ENCODE assay signal across 14 cellular contexts in genomic region chr12:19507823-19508222, GRCh38.
DNase-seq lines count a peak whose midpoint lies in the region; ATAC-seq and TF ChIP-seq lines count a peak whose summit lies in the region.
"Had no signal": no experiment of that assay in that cellular context is flagged by ENCODE, and none has a peak within 500 bp of the region (broad histone marks: within the 10 kb centered on the region; RNA-seq: fewer than 3 reads in every experiment).

No MANE protein-coding gene starts in this region.

- intact Hi-C loops in right lobe of liver (cut with DNase I), result no loop called here

- POLR2A ChIA-PET in AG04450 (lab: Yijun Ruan, JAX), result no interaction called here

- 62% methylated on average over 1 of the region's 1 CpG for WGBS in right lobe of liver (ENCODE audit: insufficient coverage, low coverage, low lambda C conversion rate, missing lambda C conversion rate)

- H3K4me1 ChIP-seq in right lobe of liver, result no peaks in the 10 kb centered on the region

- H3K27ac ChIP-seq in AG04450 (ENCODE audit: low read depth, low read length) (no peak overlapping the region), right lobe of liver (no peak overlapping the region)
- H3K27ac ChIP-seq: thyroid gland had no signal

- H3K27ac Mint-ChIP-seq in HFFc6, result no peak overlapping the region
- no peak overlapping the region for H3K27ac Mint-ChIP-seq in T-helper 2 cell treated with Interferon-gamma antibody and Interleukin-4, amounts not matched to agents 5 μg/mL and 100 μg/mL, for 36 hours
- H3K27ac Mint-ChIP-seq in stimulated activated memory B cell treated with anti-CD40 and anti-IgM and Interleukin-4, amounts not matched to agents 10 μg/mL and 1 μg/mL and 100 μg/mL, for 72 hours, result no peak overlapping the region

- peak in 2 of 4 donors; percentile 28 to 56 for ATAC-seq in right lobe of liver
- ATAC-seq in HG02938 (IDR thresholded peaks at IDR 0.05; ENCODE audit: unreplicated experiment), result no peak
- ATAC-seq in stimulated activated memory B cell treated with anti-CD40 and anti-IgM and Interleukin-4, amounts not matched to agents 10 μg/mL and 1 μg/mL and 100 μg/mL, for 72 hours, result no peak

- no peak overlapping the region for H3K4me3 Mint-ChIP-seq in HFFc6
- H3K4me3 Mint-ChIP-seq in T-helper 2 cell treated with Interferon-gamma antibody and Interleukin-4, amounts not matched to agents 5 μg/mL and 100 μg/mL, for 36 hours, result no peak overlapping the region
- no peak overlapping the region for H3K4me3 Mint-ChIP-seq in stimulated activated memory B cell treated with anti-CD40 and anti-IgM and Interleukin-4, amounts not matched to agents 10 μg/mL and 1 μg/mL and 100 μg/mL, for 72 hours

- H3K27me3 ChIP-seq in AG04450 (ENCODE audit: control insufficient read depth, insufficient read depth, low read length), result no peaks in the 10 kb centered on the region
- no peaks in the 10 kb centered on the region for H3K27me3 ChIP-seq in right lobe of liver
- H3K27me3 ChIP-seq: thyroid gland had no signal

- H3K9me3 Mint-ChIP-seq in HFFc6, result no peaks in the 10 kb centered on the region
- no peaks in the 10 kb centered on the region for H3K9me3 Mint-ChIP-seq in T-helper 2 cell treated with Interferon-gamma antibody and Interleukin-4, amounts not matched to agents 5 μg/mL and 100 μg/mL, for 36 hours
- no peaks in the 10 kb centered on the region for H3K9me3 Mint-ChIP-seq in stimulated activated memory B cell treated with anti-CD40 and anti-IgM and Interleukin-4, amounts not matched to agents 10 μg/mL and 1 μg/mL and 100 μg/mL, for 72 hours

- no peaks in the 10 kb centered on the region; the same call in none of the 2 replicates for H3K27me3 Mint-ChIP-seq in HFFc6 (ENCODE audit: insufficient read depth)
- no peaks in the 10 kb centered on the region for H3K27me3 Mint-ChIP-seq in T-helper 2 cell treated with Interferon-gamma antibody and Interleukin-4, amounts not matched to agents 5 μg/mL and 100 μg/mL, for 36 hours (ENCODE audit: low read depth)
- H3K27me3 Mint-ChIP-seq in stimulated activated memory B cell treated with anti-CD40 and anti-IgM and Interleukin-4, amounts not matched to agents 10 μg/mL and 1 μg/mL and 100 μg/mL, for 72 hours, result no peaks in the 10 kb centered on the region

- TF ChIP-seq CTCF in AG04450 (IDR thresholded peaks at IDR 0.05; ENCODE audit: low read depth, low read length) (peak; percentile 28; the same call in 1 of the 2 replicates), HFFc6 (IDR thresholded peaks at IDR 0.05) (peak; percentile 56; the same call in 1 of the 2 replicates), right lobe of liver (IDR thresholded peaks at IDR 0.05) (peak in 3 of 4 donors; percentile 15 to 34 (median 30))

- no peaks in the 10 kb centered on the region for H3K9me3 ChIP-seq in AG04450 (ENCODE audit: control insufficient read depth, insufficient read depth, low read length)
- H3K9me3 ChIP-seq in right lobe of liver, result no peaks in the 10 kb centered on the region
- H3K9me3 ChIP-seq: thyroid gland had no signal

- H3K36me3 Mint-ChIP-seq in HFFc6 (ENCODE audit: low read depth), result peaks cover 15% of the 10 kb centered on the region
- H3K36me3 Mint-ChIP-seq in T-helper 2 cell treated with Interferon-gamma antibody and Interleukin-4, amounts not matched to agents 5 μg/mL and 100 μg/mL, for 36 hours (ENCODE audit: low read depth), result peaks cover 40% of the 10 kb centered on the region
- peaks cover 60% of the 10 kb centered on the region for H3K36me3 Mint-ChIP-seq in stimulated activated memory B cell treated with anti-CD40 and anti-IgM and Interleukin-4, amounts not matched to agents 10 μg/mL and 1 μg/mL and 100 μg/mL, for 72 hours

- DNase-seq in AG04450 (ENCODE audit: low read depth, low spot score) (no peak), HFFc6 (peak; percentile 27), dedifferentiated amniotic fluid mesenchymal stem cell (ENCODE audit: extremely low spot score) (peak; percentile 48), right lobe of liver (no peak), HuH-7.5 (ENCODE audit: low spot score) (no peak)
- DNase-seq in T-helper 2 cell treated with Interferon-gamma antibody and Interleukin-4, amounts not matched to agents 5 μg/mL and 100 μg/mL, for 36 hours (ENCODE audit: low spot score), result no peak
- DNase-seq: activated naive CD4-positive, alpha-beta T cell treated with anti-CD3 and anti-CD28 coated beads, Interleukin-2, amount 50 U/mL, for 16 hours; DMS79; H7; NCI-H1436; stimulated activated CD4-positive, alpha-beta T cell treated with anti-CD3 and anti-CD28 coated beads, Interleukin-4, amount 100 ng/mL, for 1 hour; thyroid gland had no signal

- no peak overlapping the region for H3K4me3 ChIP-seq in AG04450 (ENCODE audit: low read depth, low read length)
- H3K4me3 ChIP-seq in right lobe of liver, result no peak overlapping the region
- H3K4me3 ChIP-seq: thyroid gland had no signal

- H3K36me3 ChIP-seq in right lobe of liver, result peaks cover 0 to 2% (median 0%) of the 10 kb centered on the region in 4 donors

- CTCF ChIA-PET in AG04450 (lab: Charles Lee), result interaction anchor here (0.8 to 1.9 kb wide), 7 partner anchors 29 to 231 kb away, joined by 3 to 20 read pairs (median 4); no protein-coding TSS in a partner anchor

- TF ChIP-seq POLR2A in right lobe of liver (IDR thresholded peaks at IDR 0.05), result no peak

- H3K4me1 Mint-ChIP-seq in HFFc6 (ENCODE audit: low read depth), result peaks cover 33% of the 10 kb centered on the region
- H3K4me1 Mint-ChIP-seq in T-helper 2 cell treated with Interferon-gamma antibody and Interleukin-4, amounts not matched to agents 5 μg/mL and 100 μg/mL, for 36 hours (ENCODE audit: low read depth), result peaks cover 18% of the 10 kb centered on the region
- H3K4me1 Mint-ChIP-seq in stimulated activated memory B cell treated with anti-CD40 and anti-IgM and Interleukin-4, amounts not matched to agents 10 μg/mL and 1 μg/mL and 100 μg/mL, for 72 hours, result peaks cover 28% of the 10 kb centered on the region

Comparison
In these comparisons a context has a peak if more than half of its experiments do, and no peak if none do; other contexts are left out.
1. DNase-seq: peak in HFFc6 (single experiment) and dedifferentiated amniotic fluid mesenchymal stem cell (single experiment); none in AG04450 (single experiment), right lobe of liver (0 of 3), HuH-7.5 (single experiment) and T-helper 2 cell treated with Interferon-gamma antibody and Interleukin-4, amounts not matched to agents 5 μg/mL and 100 μg/mL, for 36 hours (single experiment).
2. Peak in every context shown above with its lines, with median percentiles within 50 percentile points of each other: CTCF ChIP-seq.